In genomic region chr5:2176581-2176980, GRCh38 we compare ENCODE assay signal across 16 cellular contexts.
DNase-seq lines count a peak whose midpoint lies in the region; ATAC-seq, FAIRE-seq and TF ChIP-seq lines count a peak whose summit lies in the region.
"Had no signal": no experiment of that assay in that cellular context is flagged by ENCODE, and none has a peak within 500 bp of the region (broad histone marks: within the 10 kb centered on the region; RNA-seq: fewer than 3 reads in every experiment).

No MANE protein-coding gene starts in this region.

- CTCF ChIA-PET in HCT116 (lab: Charles Lee) = no interaction called here
- CTCF ChIA-PET in PC-3 (lab: Charles Lee) = no interaction called here

- H3K4me1 ChIP-seq in HCT116 (ENCODE audit: control insufficient read depth in 1 of 2, insufficient read depth in 2 of 2, low read length in 2 of 2) = 0 out of 4 replicates have a peak, but pooled peaks cover 0 to 3% of the 10 kb centered on the region in 2 experiments
- no peaks in the 10 kb centered on the region for H3K4me1 ChIP-seq in PC-3 (ENCODE audit: insufficient read depth, low read length)
- H3K4me1 ChIP-seq in trophoblast cell (ENCODE audit: control insufficient read depth in 1 of 2, insufficient read depth in 2 of 2, low read length in 2 of 2) = no peaks in the 10 kb centered on the region
- H3K4me1 ChIP-seq: HAP-1 had no signal

- H3K23ac ChIP-seq in trophoblast cell (ENCODE audit: low read length) = no peak overlapping the region

- H3K9me2 ChIP-seq in HCT116 (ENCODE audit: insufficient read depth) (no peaks in the 10 kb centered on the region), PC-3 (replicated peaks; ENCODE audit: low read length) (no peaks in the 10 kb centered on the region)

- H3K4ac ChIP-seq in trophoblast cell (ENCODE audit: low read depth, low read length) = no peak overlapping the region

- no peak overlapping the region for H3K18ac ChIP-seq in trophoblast cell (ENCODE audit: low read length)

- no peak for TF ChIP-seq POLR2A in HCT116 (IDR thresholded peaks at IDR 0.05; ENCODE audit: borderline replicate concordance, extremely low read depth, insufficient read depth, insufficient read length)
- TF ChIP-seq POLR2A in GM18505 (IDR thresholded peaks at IDR 0.05; ENCODE audit: borderline replicate concordance, extremely low read depth, insufficient read depth, insufficient read length) = no peak

- no peak overlapping the region for H3K9ac ChIP-seq in HCT116 (ENCODE audit: low read length)
- no peak overlapping the region for H3K9ac ChIP-seq in PC-3 (ENCODE audit: low read length)
- no peak overlapping the region for H3K9ac ChIP-seq in trophoblast cell (ENCODE audit: low read length)
- H3K9ac ChIP-seq: BLaER1 treated with 17β-estradiol and CSF1 and Interleukin-3, amounts not matched to agents 10 nM and 100 nM; GM23248 had no signal

- H3K36me3 ChIP-seq in HCT116 (ENCODE audit: control insufficient read depth in 1 of 2, insufficient read depth in 2 of 2, low read length in 2 of 2) = no peaks in the 10 kb centered on the region
- H3K36me3 ChIP-seq in PC-3 (ENCODE audit: low read depth, low read length) = no peaks in the 10 kb centered on the region
- H3K36me3 ChIP-seq in bronchial epithelial cell (ENCODE audit: control insufficient read depth, insufficient read depth, low read length) = no peaks in the 10 kb centered on the region
- H3K36me3 ChIP-seq in trophoblast cell (ENCODE audit: control insufficient read depth in 1 of 2, insufficient read depth in 2 of 2, low read length in 2 of 2) = no peaks in the 10 kb centered on the region
- H3K36me3 ChIP-seq: BLaER1 treated with 17β-estradiol and CSF1 and Interleukin-3, amounts not matched to agents 10 nM and 100 nM; HAP-1 had no signal

- no peak overlapping the region for H2AK5ac ChIP-seq in trophoblast cell (ENCODE audit: low read length)

- RAD21 ChIA-PET in HCT116 (lab: Charles Lee; ENCODE audit: low non-redundant PET in 1 of 2, low total read pairs in 2 of 2, uncharacterized antibody in 2 of 2, unreplicated experiment in 2 of 2) = no interaction called here

- FAIRE-seq in bronchial epithelial cell (lab: Jason Lieb, UNC) = no peak
- FAIRE-seq: HTR-8/SVneo had no signal

- H2BK5ac ChIP-seq in trophoblast cell (ENCODE audit: low read depth, low read length, poor library complexity) = no peak overlapping the region

- no peaks in the 10 kb centered on the region for H3F3A ChIP-seq in PC-3 (ENCODE audit: low read length, unreplicated experiment)

- intact Hi-C loops in HCT116 (cut with micrococcal nuclease) = no loop called here
- intact Hi-C loops in PC-3 (cut with micrococcal nuclease) = no loop called here

- no peak overlapping the region for H2BK12ac ChIP-seq in trophoblast cell (ENCODE audit: low read length)

- H4K91ac ChIP-seq in trophoblast cell (ENCODE audit: low read depth, low read length) = no peak overlapping the region

- no peak for DNase-seq in HCT116 (ENCODE audit: low read depth, low spot score)
- peak; percentile 32 for DNase-seq in PC-3
- DNase-seq in bronchial epithelial cell (ENCODE audit: low read depth) = peak; percentile 0
- peak; percentile 12 to 53 for DNase-seq in trophoblast cell
- no peak for DNase-seq in hypothalamus (lab: John Stamatoyannopoulos, UW)
- DNase-seq: Calu3; CD8-positive, alpha-beta T cell; DMS79 treated with DMSO at 0.1 percent for 48 hours; GF-D8; GM23248; IMR-90 had no signal

- H3K4me3 ChIP-seq in HCT116 (replicated peaks in 1 of 2; ENCODE audit: low read depth in 1 of 2, low read length in 2 of 2) (no peak overlapping the region), PC-3 (ENCODE audit: low read length) (no peak overlapping the region), bronchial epithelial cell (ENCODE audit: low read depth, low read length) (no peak overlapping the region), trophoblast cell (ENCODE audit: low read depth, low read length) (no peak overlapping the region)
- H3K4me3 ChIP-seq: BLaER1 treated with 17β-estradiol and CSF1 and Interleukin-3, amounts not matched to agents 10 nM and 100 nM; GM23248; HAP-1 had no signal

- no peak overlapping the region for H3K14ac ChIP-seq in trophoblast cell (ENCODE audit: low read length)

- POLR2A ChIA-PET in HCT116 (lab: Charles Lee) (no interaction called here), PC-3 (lab: Charles Lee; ENCODE audit: unreplicated experiment) (no interaction called here)

- H3K9me3 ChIP-seq in HCT116 (ENCODE audit: control insufficient read depth in 1 of 2, insufficient read depth in 1 of 2, low read depth in 1 of 2, low read length in 2 of 2) (no peaks in the 10 kb centered on the region), PC-3 (ENCODE audit: low read length) (no peaks in the 10 kb centered on the region), trophoblast cell (ENCODE audit: insufficient read depth, low read depth, low read length) (no peaks in the 10 kb centered on the region)
- H3K9me3 ChIP-seq: BLaER1 treated with 17β-estradiol and CSF1 and Interleukin-3, amounts not matched to agents 10 nM and 100 nM; HAP-1 had no signal

- H2AFZ ChIP-seq in HCT116 (ENCODE audit: low read depth, low read length, poor library complexity, severe bottlenecking) (no peak overlapping the region), PC-3 (ENCODE audit: low read length) (no peak overlapping the region), trophoblast cell (ENCODE audit: insufficient read depth, low read length, poor library complexity) (no peak overlapping the region)
- H2AFZ ChIP-seq: GM23248 had no signal

- peak; percentile 44; the same call in 1 of the 2 replicates for ATAC-seq in HCT116
- no peak for ATAC-seq in PC-3
- ATAC-seq in GM18505 (IDR thresholded peaks at IDR 0.05; ENCODE audit: unreplicated experiment) = no peak
- ATAC-seq: CD8-positive, alpha-beta T cell had no signal

- BruUV-seq in HCT116 (replicated peaks; lab: Mats Ljungman, UMichigan) (no TSS peak), PC-3 (replicated peaks; lab: Mats Ljungman, UMichigan) (no TSS peak)

- H4K20me1 ChIP-seq in HCT116 (ENCODE audit: insufficient read depth) (no peaks in the 10 kb centered on the region), PC-3 (ENCODE audit: low read length) (no peaks in the 10 kb centered on the region)
- H4K20me1 ChIP-seq: BLaER1 treated with 17β-estradiol and CSF1 and Interleukin-3, amounts not matched to agents 10 nM and 100 nM had no signal

- H3K4me2 ChIP-seq in HCT116 (ENCODE audit: low read length) (no peak overlapping the region), PC-3 (ENCODE audit: low read length) (no peak overlapping the region), trophoblast cell (ENCODE audit: low read length) (no peak overlapping the region)

- TF ChIP-seq CTCF in HCT116 (IDR thresholded peaks at IDR 0.05 in 2 of 3, conservative IDR thresholded peaks at IDR 0.05 in 1 of 3; ENCODE audit: borderline replicate concordance in 1 of 3, insufficient read depth in 1 of 3, low read depth in 2 of 3, low read length in 2 of 3) = no peak
- no peak for TF ChIP-seq CTCF in PC-3 (conservative IDR thresholded peaks at IDR 0.05; ENCODE audit: low read depth, low read length)
- TF ChIP-seq CTCF in bronchial epithelial cell (IDR thresholded peaks at IDR 0.05; ENCODE audit: insufficient read depth, low read length, severe bottlenecking) = no peak

- no peak overlapping the region for H4K8ac ChIP-seq in trophoblast cell (ENCODE audit: low read depth, low read length)

- no CpG with 5 or more reads among the region's 1 CpG for WGBS in trophoblast cell (ENCODE audit: extremely low coverage, insufficient coverage, insufficient read length)

- H3K79me2 ChIP-seq in HCT116 (ENCODE audit: insufficient read depth, low read length) (no peaks in the 10 kb centered on the region), PC-3 (ENCODE audit: low read length) (no peaks in the 10 kb centered on the region), trophoblast cell (ENCODE audit: control insufficient read depth, insufficient read depth, low read length, poor library complexity) (no peaks in the 10 kb centered on the region)

- H2BK120ac ChIP-seq in trophoblast cell (ENCODE audit: insufficient read depth, low read length, poor library complexity) = no peak overlapping the region

- no peak overlapping the region for H4K12ac ChIP-seq in trophoblast cell (ENCODE audit: low read depth, low read length)

- no peak for TF ChIP-seq RAD21 in HCT116 (IDR thresholded peaks at IDR 0.05; ENCODE audit: low read depth)

- H3K27ac ChIP-seq in HCT116 (ENCODE audit: low read depth, low read length) = no peak overlapping the region
- no peak overlapping the region for H3K27ac ChIP-seq in PC-3 (ENCODE audit: low read length)
- no peak overlapping the region for H3K27ac ChIP-seq in trophoblast cell (ENCODE audit: low read depth, low read length)
- H3K27ac ChIP-seq: BLaER1 treated with 17β-estradiol and CSF1 and Interleukin-3, amounts not matched to agents 10 nM and 100 nM; GM23248; HL-60 had no signal

- H3K27me3 ChIP-seq in HCT116 (ENCODE audit: insufficient read depth, low read length) (peaks cover 30% of the 10 kb centered on the region), PC-3 (ENCODE audit: low read length) (peaks cover 38% of the 10 kb centered on the region), bronchial epithelial cell (ENCODE audit: control insufficient read depth, insufficient read depth, low read length) (no peaks in the 10 kb centered on the region), trophoblast cell (ENCODE audit: insufficient read depth, low read length) (no peaks in the 10 kb centered on the region)
- H3K27me3 ChIP-seq: BLaER1 treated with 17β-estradiol and CSF1 and Interleukin-3, amounts not matched to agents 10 nM and 100 nM had no signal

- H3K79me1 ChIP-seq in trophoblast cell (ENCODE audit: low read length) = no peaks in the 10 kb centered on the region

TF ChIP-seq in HCT116, 20 proteins besides CTCF, POLR2A, EP300 and RAD21 (continues in another document):
- TF ChIP-seq CBX3 (IDR thresholded peaks at IDR 0.05; ENCODE audit: low read depth) (no peak), EZH2phosphoT487 (IDR thresholded peaks at IDR 0.05; ENCODE audit: borderline replicate concordance) (no peak), MAX (IDR thresholded peaks at IDR 0.05) (no peak), ZFX (IDR thresholded peaks at IDR 0.05) (no peak)

Comparison
In these comparisons a context has a peak if more than half of its experiments do, and no peak if none do; other contexts are left out.
1. DNase-seq: peak in PC-3 (single experiment), bronchial epithelial cell (single experiment) and trophoblast cell (2 of 2); none in HCT116 (single experiment) and hypothalamus (0 of 51).